ENCODE assay signal across 21 cellular contexts in genomic region chr3:132247211-132247610, GRCh38.
"Had no signal": no experiment of that assay in that cellular context is flagged by ENCODE, and none has a peak within 500 bp of the region (broad histone marks: within the 10 kb centered on the region; RNA-seq: fewer than 3 reads in every experiment).

No MANE protein-coding gene starts in this region.

- ATAC-seq: foreskin keratinocyte; gastroesophageal sphincter; heart left ventricle; left colon; left lobe of liver; left ventricle myocardium superior; naive thymus-derived CD4-positive, alpha-beta T cell had no signal

- H2AFZ ChIP-seq: hepatocyte had no signal

- H3K4me2 ChIP-seq: hepatocyte had no signal

- H3K36me3 ChIP-seq: colonic mucosa, esophagus muscularis mucosa, gastroesophageal sphincter, heart left ventricle had no signal

- H3K27me3 ChIP-seq: colonic mucosa, esophagus muscularis mucosa, gastroesophageal sphincter, heart left ventricle had no signal

- DNase-seq: colonic mucosa; cortex of kidney; effector CD8-positive, alpha-beta T cell; foreskin keratinocyte; heart left ventricle; hypothalamus; immature natural killer cell; islet precursor cell; kidney; kidney glomerular epithelial cell; left colon; left ventricle myocardium superior; mammary epithelial cell; mesendoderm; midbrain; naive thymus-derived CD4-positive, alpha-beta T cell had no signal

- H3K9me3 ChIP-seq: colonic mucosa, esophagus muscularis mucosa, gastroesophageal sphincter, heart left ventricle had no signal

- H3K27ac ChIP-seq: colonic mucosa, esophagus muscularis mucosa, foreskin keratinocyte, gastroesophageal sphincter, heart left ventricle, hepatocyte had no signal

- H3K4me3 ChIP-seq: colonic mucosa, esophagus muscularis mucosa, gastroesophageal sphincter, heart left ventricle, hepatocyte, lung had no signal

- H3K4me1 ChIP-seq: colonic mucosa, foreskin keratinocyte, gastroesophageal sphincter had no signal

- H3K79me2 ChIP-seq: hepatocyte had no signal
